Comparison of ENCODE assay signal across 1 cellular context in the genomic region with DNA sequence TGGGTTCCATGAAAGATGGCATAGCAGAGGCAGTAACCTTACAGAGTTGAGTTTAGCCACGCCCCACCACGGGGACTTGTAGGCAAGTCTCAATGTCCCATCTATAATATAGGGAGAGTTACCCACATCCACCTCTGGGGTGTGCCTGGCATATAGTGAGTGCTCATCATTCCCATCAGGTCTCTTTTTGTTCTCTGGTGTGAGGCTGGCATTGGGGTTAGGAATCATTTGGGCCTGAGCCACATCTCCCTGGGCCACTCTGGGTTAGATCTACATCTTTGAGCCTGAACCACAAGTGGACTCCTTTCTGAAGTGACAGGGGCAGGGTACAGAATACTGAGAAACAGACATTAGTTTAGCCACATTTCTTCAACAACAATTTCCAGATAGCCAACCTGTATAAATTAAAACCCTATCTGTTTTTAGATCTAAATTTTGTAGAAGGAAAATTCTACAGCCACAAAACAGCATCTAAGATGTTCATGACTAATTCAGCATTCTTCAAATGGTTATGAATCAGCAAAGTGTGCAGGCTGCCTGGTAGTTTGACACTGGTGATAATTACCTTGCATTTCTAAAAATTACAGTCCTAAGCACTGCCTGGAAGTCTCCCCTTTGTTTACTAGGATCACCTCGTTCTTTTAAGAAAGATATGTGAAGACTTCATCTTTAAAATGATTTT.
TF ChIP-seq lines count a peak whose summit lies in the region.

No MANE protein-coding gene starts in this region.

TF ChIP-seq in GM12878, 131 proteins besides CTCF, POLR2A, EP300 and RAD21 (continued from another document):
- TF ChIP-seq, protein P1, sequence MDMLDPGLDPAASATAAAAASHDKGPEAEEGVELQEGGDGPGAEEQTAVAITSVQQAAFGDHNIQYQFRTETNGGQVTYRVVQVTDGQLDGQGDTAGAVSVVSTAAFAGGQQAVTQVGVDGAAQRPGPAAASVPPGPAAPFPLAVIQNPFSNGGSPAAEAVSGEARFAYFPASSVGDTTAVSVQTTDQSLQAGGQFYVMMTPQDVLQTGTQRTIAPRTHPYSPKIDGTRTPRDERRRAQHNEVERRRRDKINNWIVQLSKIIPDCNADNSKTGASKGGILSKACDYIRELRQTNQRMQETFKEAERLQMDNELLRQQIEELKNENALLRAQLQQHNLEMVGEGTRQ (IDR thresholded peaks at IDR 0.05; ENCODE audit: borderline replicate concordance, low read depth, low read length): no peak
- TF ChIP-seq, protein P2, sequence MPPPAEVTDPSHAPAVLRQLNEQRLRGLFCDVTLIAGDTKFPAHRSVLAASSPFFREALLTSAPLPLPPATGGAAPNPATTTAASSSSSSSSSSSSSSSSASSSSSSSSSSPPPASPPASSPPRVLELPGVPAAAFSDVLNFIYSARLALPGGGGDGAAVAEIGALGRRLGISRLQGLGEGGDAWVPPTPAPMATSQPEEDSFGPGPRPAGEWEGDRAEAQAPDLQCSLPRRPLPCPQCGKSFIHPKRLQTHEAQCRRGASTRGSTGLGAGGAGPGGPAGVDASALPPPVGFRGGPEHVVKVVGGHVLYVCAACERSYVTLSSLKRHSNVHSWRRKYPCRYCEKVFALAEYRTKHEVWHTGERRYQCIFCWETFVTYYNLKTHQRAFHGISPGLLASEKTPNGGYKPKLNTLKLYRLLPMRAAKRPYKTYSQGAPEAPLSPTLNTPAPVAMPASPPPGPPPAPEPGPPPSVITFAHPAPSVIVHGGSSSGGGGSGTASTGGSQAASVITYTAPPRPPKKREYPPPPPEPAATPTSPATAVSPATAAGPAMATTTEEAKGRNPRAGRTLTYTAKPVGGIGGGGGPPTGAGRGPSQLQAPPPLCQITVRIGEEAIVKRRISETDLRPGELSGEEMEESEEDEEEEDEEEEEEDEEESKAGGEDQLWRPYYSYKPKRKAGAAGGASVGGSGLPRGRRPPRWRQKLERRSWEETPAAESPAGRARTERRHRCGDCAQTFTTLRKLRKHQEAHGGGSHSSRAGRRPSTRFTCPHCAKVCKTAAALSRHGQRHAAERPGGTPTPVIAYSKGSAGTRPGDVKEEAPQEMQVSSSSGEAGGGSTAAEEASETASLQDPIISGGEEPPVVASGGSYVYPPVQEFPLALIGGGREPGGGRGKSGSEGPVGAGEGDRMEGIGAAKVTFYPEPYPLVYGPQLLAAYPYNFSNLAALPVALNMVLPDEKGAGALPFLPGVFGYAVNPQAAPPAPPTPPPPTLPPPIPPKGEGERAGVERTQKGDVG (CRISPR knock-in tag; IDR thresholded peaks at IDR 0.05): no peak
TF ChIP-seq in GM12878: peak in this region for 0.
